ENCODE assay signal across 1 cellular context in the genomic region with DNA sequence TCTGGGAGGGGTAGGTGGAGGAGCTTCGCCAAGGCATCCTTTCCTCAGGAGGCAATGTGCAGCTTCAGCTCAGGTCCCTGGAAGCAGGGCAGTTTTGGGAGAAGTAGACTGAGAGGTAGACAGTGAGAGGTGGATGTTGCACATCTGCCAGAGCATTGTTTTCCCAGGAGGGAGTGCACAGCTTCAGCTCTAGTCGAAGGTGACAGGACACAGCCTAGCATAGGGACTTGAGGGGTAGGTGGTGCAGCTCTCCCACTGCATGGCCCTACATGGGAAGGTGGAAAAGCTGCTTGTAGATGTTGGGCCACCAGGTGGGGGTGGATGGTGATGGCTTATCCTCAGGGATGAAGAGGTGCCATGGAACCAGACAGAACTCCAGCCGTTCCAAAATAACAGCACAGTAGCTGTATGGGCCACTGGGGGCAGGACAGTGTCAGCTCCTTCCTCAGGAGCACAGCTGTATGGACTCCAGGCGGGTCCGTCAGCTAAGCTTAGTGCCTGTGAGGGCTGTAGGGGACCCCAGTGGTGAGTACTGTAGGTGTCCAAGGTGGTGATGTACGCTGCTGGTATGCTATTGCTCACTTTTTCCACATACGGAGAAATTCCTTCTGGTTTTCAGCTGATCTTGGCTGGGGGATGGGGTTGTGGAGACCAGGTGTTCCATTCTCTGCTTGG.
TF ChIP-seq lines count a peak whose summit lies in the region.

No MANE protein-coding gene starts in this region.

TF ChIP-seq in IMR-90, 13 proteins besides CTCF, POLR2A, EP300 and RAD21:
- TF ChIP-seq MAZ (IDR thresholded peaks at IDR 0.05; ENCODE audit: borderline replicate concordance, low read depth, low read length), result no peak
- no peak for TF ChIP-seq MAFK (IDR thresholded peaks at IDR 0.05; ENCODE audit: low read depth, low read length)
- TF ChIP-seq NFE2L2 (IDR thresholded peaks at IDR 0.05; ENCODE audit: low read depth, low read length), result no peak
- no peak for TF ChIP-seq BHLHE40 (IDR thresholded peaks at IDR 0.05; ENCODE audit: low read depth, low read length)
- no peak for TF ChIP-seq FOS (IDR thresholded peaks at IDR 0.05; ENCODE audit: low read depth, low read length)
- TF ChIP-seq, protein P1, sequence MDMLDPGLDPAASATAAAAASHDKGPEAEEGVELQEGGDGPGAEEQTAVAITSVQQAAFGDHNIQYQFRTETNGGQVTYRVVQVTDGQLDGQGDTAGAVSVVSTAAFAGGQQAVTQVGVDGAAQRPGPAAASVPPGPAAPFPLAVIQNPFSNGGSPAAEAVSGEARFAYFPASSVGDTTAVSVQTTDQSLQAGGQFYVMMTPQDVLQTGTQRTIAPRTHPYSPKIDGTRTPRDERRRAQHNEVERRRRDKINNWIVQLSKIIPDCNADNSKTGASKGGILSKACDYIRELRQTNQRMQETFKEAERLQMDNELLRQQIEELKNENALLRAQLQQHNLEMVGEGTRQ (IDR thresholded peaks at IDR 0.05; ENCODE audit: low read depth, low read length), result no peak
- TF ChIP-seq SMC3 (IDR thresholded peaks at IDR 0.05; ENCODE audit: low read depth, low read length), result no peak
- TF ChIP-seq CEBPB (IDR thresholded peaks at IDR 0.05; ENCODE audit: low read depth, low read length), result no peak
- TF ChIP-seq, protein P2, sequence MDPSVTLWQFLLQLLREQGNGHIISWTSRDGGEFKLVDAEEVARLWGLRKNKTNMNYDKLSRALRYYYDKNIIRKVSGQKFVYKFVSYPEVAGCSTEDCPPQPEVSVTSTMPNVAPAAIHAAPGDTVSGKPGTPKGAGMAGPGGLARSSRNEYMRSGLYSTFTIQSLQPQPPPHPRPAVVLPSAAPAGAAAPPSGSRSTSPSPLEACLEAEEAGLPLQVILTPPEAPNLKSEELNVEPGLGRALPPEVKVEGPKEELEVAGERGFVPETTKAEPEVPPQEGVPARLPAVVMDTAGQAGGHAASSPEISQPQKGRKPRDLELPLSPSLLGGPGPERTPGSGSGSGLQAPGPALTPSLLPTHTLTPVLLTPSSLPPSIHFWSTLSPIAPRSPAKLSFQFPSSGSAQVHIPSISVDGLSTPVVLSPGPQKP (IDR thresholded peaks at IDR 0.05; ENCODE audit: borderline replicate concordance, low read depth, low read length), result no peak
- no peak for TF ChIP-seq RFX5 (IDR thresholded peaks at IDR 0.05; ENCODE audit: low read depth, low read length)
- TF ChIP-seq RCOR1 (IDR thresholded peaks at IDR 0.05; ENCODE audit: insufficient replicate concordance, low read length), result no peak
- TF ChIP-seq MXI1 (IDR thresholded peaks at IDR 0.05; ENCODE audit: borderline replicate concordance, low read depth, low read length), result no peak
- TF ChIP-seq CHD1 (IDR thresholded peaks at IDR 0.05; ENCODE audit: low read depth, low read length), result no peak
